Comparison of ENCODE assay signal across 10 cellular contexts in the genomic region with DNA sequence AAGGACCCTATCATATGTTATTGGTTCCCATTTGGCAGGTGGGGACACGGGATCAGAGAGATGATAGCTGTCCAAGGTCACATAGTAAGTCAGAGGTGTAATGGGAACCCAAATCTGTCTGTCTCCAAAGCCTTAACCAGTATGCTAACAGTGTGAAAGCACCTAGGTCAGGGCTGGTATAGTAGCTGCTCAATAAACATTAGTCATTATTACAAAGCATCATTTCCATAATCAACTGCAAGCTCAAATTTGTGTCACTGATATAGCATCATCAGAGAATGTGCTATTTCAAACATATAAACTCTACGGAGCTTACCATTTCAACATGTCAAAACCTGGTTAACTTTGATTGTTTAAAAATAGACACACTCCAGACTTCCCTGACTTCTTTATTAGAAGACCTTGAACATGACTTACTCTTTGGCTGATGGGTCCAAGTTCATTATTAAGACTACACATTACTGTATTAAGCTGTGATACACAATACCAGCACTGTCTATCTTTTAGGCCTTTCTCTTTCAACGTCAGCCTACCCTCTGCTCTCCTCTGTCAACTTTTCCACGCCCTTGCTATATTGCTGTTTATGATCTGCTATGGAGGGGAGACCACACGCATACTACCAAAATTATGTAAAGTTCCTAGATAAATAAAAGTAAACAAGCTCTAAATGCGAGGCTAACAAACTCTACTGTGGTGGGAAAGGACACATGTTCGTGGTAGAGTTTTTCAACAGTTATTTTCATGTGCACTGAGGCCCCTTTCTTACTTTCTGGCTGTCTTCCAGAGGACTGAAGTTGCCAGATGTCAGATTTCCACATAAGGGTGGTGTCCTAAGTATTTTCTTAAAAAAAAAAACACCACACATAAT. TPM values are rescaled to one million over a fixed set of nuclear protein-coding genes. Genes with fewer than 3 reads are reported as not detected.
DNase-seq lines count a peak whose midpoint lies in the region; ATAC-seq and TF ChIP-seq lines count a peak whose summit lies in the region.
"Had no signal": no experiment of that assay in that cellular context is flagged by ENCODE, and none has a peak within 500 bp of the region (broad histone marks: within the 10 kb centered on the region; RNA-seq: fewer than 3 reads in every experiment).

No MANE protein-coding gene starts in this region.

- no peaks in the 10 kb centered on the region for H3K27me3 ChIP-seq in foreskin keratinocyte
- H3K27me3 ChIP-seq: thyroid gland had no signal

- H3K36me3 ChIP-seq in SK-N-MC (ENCODE audit: insufficient read depth, low read length) = no peaks in the 10 kb centered on the region
- H3K36me3 ChIP-seq: thyroid gland had no signal

- intact Hi-C loops in head of caudate nucleus (cut with DNase I) = no loop called here

- TF ChIP-seq CTCF in foreskin keratinocyte (conservative IDR thresholded peaks at IDR 0.05) = no peak

- peak; percentile 56 for DNase-seq in H4 (ENCODE audit: low spot score)
- DNase-seq in SK-N-MC (ENCODE audit: low read depth, low spot score) = no peak
- DNase-seq in foreskin keratinocyte = peak in 1 of 2 donors; percentile 63
- DNase-seq in smooth muscle cell of the brain vasculature (ENCODE audit: low read depth, low spot score) = peak; percentile 60
- no peak for DNase-seq in T-helper 1 cell
- no peak for DNase-seq in head of caudate nucleus
- DNase-seq in NCI-H1930 (lab: John Stamatoyannopoulos, UW) = no peak
- DNase-seq: NCI-H1105, thyroid gland had no signal

- H3K4me3 ChIP-seq in SK-N-MC = peak overlapping the region; percentile 34
- H3K4me3 ChIP-seq: thyroid gland had no signal

- H3K27ac ChIP-seq in SK-N-MC = peak overlapping the region; percentile 88
- peak overlapping the region; percentile 98 for H3K27ac ChIP-seq in foreskin keratinocyte

- ATAC-seq in foreskin keratinocyte = no peak
- no peak for ATAC-seq in GM21367 (IDR thresholded peaks at IDR 0.05; ENCODE audit: unreplicated experiment)

- peak overlapping the region; percentile 59 for H3K9ac ChIP-seq in SK-N-MC (ENCODE audit: insufficient read length)

- H3K9me3 ChIP-seq in SK-N-MC (ENCODE audit: low read depth, low read length) = no peaks in the 10 kb centered on the region
- H3K9me3 ChIP-seq: thyroid gland had no signal

- H3K4me1 ChIP-seq in foreskin keratinocyte = peaks cover 32% of the 10 kb centered on the region

RNA-seq across cellular contexts. Expression of a gene that starts 33.6 kb away (rescaled TPM):
- 7.0 and 7.3 TPM in 2 replicates for total RNA-seq in H4 (2014; rRNA removed; shearing (Covaris generic))
- 24.3 and 24.5 TPM in 2 replicates for total RNA-seq in foreskin keratinocyte
- polyA plus RNA-seq in foreskin keratinocyte = 9.4 and 10.1 TPM in 2 replicates

Comparison
In these comparisons a context has a peak if more than half of its experiments do, and no peak if none do; other contexts are left out.
1. DNase-seq: peak in H4 (single experiment) and smooth muscle cell of the brain vasculature (single experiment); none in SK-N-MC (single experiment), T-helper 1 cell (0 of 5), head of caudate nucleus (0 of 42) and NCI-H1930 (0 of 2).